Comparison of ENCODE assay signal across 14 cellular contexts in genomic region chr4:63492515-63492914, GRCh38.
"Had no signal": no experiment of that assay in that cellular context is flagged by ENCODE, and none has a peak within 500 bp of the region (broad histone marks: within the 10 kb centered on the region; RNA-seq: fewer than 3 reads in every experiment).

No MANE protein-coding gene starts in this region.

- H3K27ac Mint-ChIP-seq: nephron progenitor cell; stimulated activated naive CD8-positive, alpha-beta T cell treated with anti-CD3 and anti-CD28 coated beads, Interleukin-15, amount 100 ng/mL, for 72 hours had no signal

- H3K36me3 ChIP-seq: adrenal gland had no signal

- DNase-seq: activated CD4-positive, alpha-beta T cell treated with anti-CD3 and anti-CD28 coated beads for 48 hours; activated naive CD4-positive, alpha-beta T cell treated with anti-CD3 and anti-CD28 coated beads, Interleukin-2, amount 50 U/mL, for 16 hours; activated T-cell treated with anti-CD3 and anti-CD28 coated beads for 4 hours; adrenal gland; caudate nucleus; effector memory CD4-positive, alpha-beta T cell; nephron progenitor cell; stimulated activated CD4-positive, alpha-beta T cell treated with anti-CD3 and anti-CD28 coated beads, Interleukin-4, amount 100 ng/mL, for 4 hours; stimulated activated naive CD8-positive, alpha-beta T cell treated with anti-CD3 and anti-CD28 coated beads, Interleukin-15, amount 100 ng/mL, for 72 hours; testis had no signal

- H3K4me3 Mint-ChIP-seq: nephron progenitor cell; stimulated activated naive CD8-positive, alpha-beta T cell treated with anti-CD3 and anti-CD28 coated beads, Interleukin-15, amount 100 ng/mL, for 72 hours had no signal

- H3K9me3 Mint-ChIP-seq: nephron progenitor cell had no signal

- ATAC-seq: stimulated activated naive CD8-positive, alpha-beta T cell treated with anti-CD3 and anti-CD28 coated beads, Interleukin-15, amount 100 ng/mL, for 72 hours had no signal

- H3K4me1 Mint-ChIP-seq: nephron progenitor cell; stimulated activated naive CD8-positive, alpha-beta T cell treated with anti-CD3 and anti-CD28 coated beads, Interleukin-15, amount 100 ng/mL, for 72 hours had no signal

- H3K27me3 Mint-ChIP-seq: stimulated activated naive CD8-positive, alpha-beta T cell treated with anti-CD3 and anti-CD28 coated beads, Interleukin-15, amount 100 ng/mL, for 72 hours had no signal

- H3K4me1 ChIP-seq: adrenal gland, testis had no signal

- H3K4me2 ChIP-seq: hepatocyte had no signal

- H3K79me2 ChIP-seq: hepatocyte had no signal

- H3K27me3 ChIP-seq: adrenal gland, hepatocyte, testis had no signal

- H3K4me3 ChIP-seq: adrenal gland, coronary artery, hepatocyte, skin epidermis, testis had no signal

- H3K27ac ChIP-seq: adrenal gland, coronary artery, epithelial cell of prostate, hepatocyte, skin epidermis, testis had no signal
